ENCODE assay signal across 22 cellular contexts in genomic region chr1:65056866-65057265, GRCh38.
A peak's percentile ranks its signal among the peaks of the same experiment; 100 is the strongest.
DNase-seq lines count a peak whose midpoint lies in the region; ATAC-seq and TF ChIP-seq lines count a peak whose summit lies in the region.
"Had no signal": no experiment of that assay in that cellular context is flagged by ENCODE, and none has a peak within 500 bp of the region (broad histone marks: within the 10 kb centered on the region; RNA-seq: fewer than 3 reads in every experiment).

No MANE protein-coding gene starts in this region.

- H3K27ac Mint-ChIP-seq in activated naive CD8-positive, alpha-beta T cell: peak overlapping the region; percentile 11
- no peak overlapping the region for H3K27ac Mint-ChIP-seq in activated naive CD8-positive, alpha-beta T cell treated with anti-CD3 and anti-CD28 coated beads, Interleukin-2, amount 50 U/mL, for 24 hours
- H3K27ac Mint-ChIP-seq: CD8-positive, alpha-beta T cell had no signal

- no peak for ATAC-seq in activated naive CD8-positive, alpha-beta T cell treated with anti-CD3 and anti-CD28 coated beads, Interleukin-2, amount 50 U/mL, for 24 hours
- ATAC-seq in psoas muscle: peak; percentile 65 to 81 (median 70)
- no peak for ATAC-seq in GM21360 (IDR thresholded peaks at IDR 0.05; ENCODE audit: unreplicated experiment)
- ATAC-seq: CD8-positive, alpha-beta T cell; PC-3 had no signal

- intact Hi-C loops in left ventricle myocardium inferior (cut with micrococcal nuclease) (no loop called here), psoas muscle (cut with DNase I) (no loop called here), dorsolateral prefrontal cortex (cut with DNase I) (no loop called here)

- H3K4me1 ChIP-seq in left ventricle myocardium inferior (peaks cover 68% of the 10 kb centered on the region), psoas muscle (peaks cover 61% of the 10 kb centered on the region)
- H3K4me1 ChIP-seq: BE2C, HAP-1 had no signal

- H3K4me1 Mint-ChIP-seq in activated naive CD8-positive, alpha-beta T cell (ENCODE audit: low read depth): peaks cover 40% of the 10 kb centered on the region
- peaks cover 13% of the 10 kb centered on the region for H3K4me1 Mint-ChIP-seq in activated naive CD8-positive, alpha-beta T cell treated with anti-CD3 and anti-CD28 coated beads, Interleukin-2, amount 50 U/mL, for 24 hours

- no peak overlapping the region for H3K4me3 Mint-ChIP-seq in activated naive CD8-positive, alpha-beta T cell
- H3K4me3 Mint-ChIP-seq in activated naive CD8-positive, alpha-beta T cell treated with anti-CD3 and anti-CD28 coated beads, Interleukin-2, amount 50 U/mL, for 24 hours: no peak overlapping the region
- H3K4me3 Mint-ChIP-seq: CD8-positive, alpha-beta T cell; IgD-negative memory B cell had no signal

- no peaks in the 10 kb centered on the region for H3K27me3 Mint-ChIP-seq in activated naive CD8-positive, alpha-beta T cell
- H3K27me3 Mint-ChIP-seq in activated naive CD8-positive, alpha-beta T cell treated with anti-CD3 and anti-CD28 coated beads, Interleukin-2, amount 50 U/mL, for 24 hours: no peaks in the 10 kb centered on the region
- H3K27me3 Mint-ChIP-seq: IgD-negative memory B cell had no signal

- 49 to 58% (median 51%) methylated on average over 3 of the region's 3 CpGs for WGBS in psoas muscle, 3 donors

- H3K4me3 ChIP-seq in left ventricle myocardium inferior: no peak overlapping the region
- no peak overlapping the region for H3K4me3 ChIP-seq in psoas muscle
- no peak overlapping the region for H3K4me3 ChIP-seq in dorsolateral prefrontal cortex
- H3K4me3 ChIP-seq: GM23248, HAP-1 had no signal

- H3K36me3 ChIP-seq in left ventricle myocardium inferior (peaks cover 41% of the 10 kb centered on the region), psoas muscle (ENCODE audit: insufficient read depth in 1 of 2, low read depth in 1 of 2) (peaks cover 0 to 58% of the 10 kb centered on the region in 2 donors)
- H3K36me3 ChIP-seq: BE2C, HAP-1 had no signal

- peaks cover 13% of the 10 kb centered on the region for H3K36me3 Mint-ChIP-seq in activated naive CD8-positive, alpha-beta T cell
- peaks cover 14% of the 10 kb centered on the region for H3K36me3 Mint-ChIP-seq in activated naive CD8-positive, alpha-beta T cell treated with anti-CD3 and anti-CD28 coated beads, Interleukin-2, amount 50 U/mL, for 24 hours (ENCODE audit: low read depth)

- H3K9me3 ChIP-seq in left ventricle myocardium inferior (replicated peaks) (no peaks in the 10 kb centered on the region), psoas muscle (no peaks in the 10 kb centered on the region)
- H3K9me3 ChIP-seq: BE2C, HAP-1 had no signal

- no peak for DNase-seq in activated naive CD8-positive, alpha-beta T cell treated with anti-CD3 and anti-CD28 coated beads, Interleukin-2, amount 50 U/mL, for 24 hours
- DNase-seq in NCI-H69 (lab: John Stamatoyannopoulos, UW) (peak; percentile 48), left ventricle myocardium inferior (no peak), psoas muscle (no peak), dorsolateral prefrontal cortex (no peak)
- DNase-seq in activated naive CD4-positive, alpha-beta T cell treated with anti-CD3 and anti-CD28 coated beads, Interleukin-2, amount 50 U/mL, for 16 hours: no peak
- DNase-seq: BE2C; Calu3; CD8-positive, alpha-beta T cell; GM23248; MM.1S; NCI-H1092; NCI-H1436 treated with DMSO at 0.1 percent for 48 hours; NCI-H2029; NCI-H2227 treated with DMSO at 0.1 percent for 48 hours; NCI-H510A treated with DMSO at 0.1 percent for 48 hours; PC-3; RPMI8226 had no signal

- no peaks in the 10 kb centered on the region for H3K27me3 ChIP-seq in left ventricle myocardium inferior (ENCODE audit: low read depth)
- no peaks in the 10 kb centered on the region for H3K27me3 ChIP-seq in psoas muscle (ENCODE audit: insufficient read depth in 3 of 3, low read length in 2 of 3)
- H3K27me3 ChIP-seq in dorsolateral prefrontal cortex: no peaks in the 10 kb centered on the region
- H3K27me3 ChIP-seq: BE2C had no signal

- H3K27ac ChIP-seq in left ventricle myocardium inferior (replicated peaks): peak overlapping the region; percentile 42
- H3K27ac ChIP-seq in psoas muscle: peak overlapping the region; percentile 71
- H3K27ac ChIP-seq in dorsolateral prefrontal cortex: peak overlapping the region in 2 of 59 donors; percentile 1
- H3K27ac ChIP-seq: GM23248 had no signal

- TF ChIP-seq CTCF in left ventricle myocardium inferior (IDR thresholded peaks at IDR 0.05; ENCODE audit: borderline replicate concordance) (no peak), psoas muscle (IDR thresholded peaks at IDR 0.05) (no peak), dorsolateral prefrontal cortex (IDR thresholded peaks at IDR 0.05 in 54 of 56, conservative IDR thresholded peaks at IDR 0.05 in 2 of 56; ENCODE audit: low read depth in 1 of 56, partially characterized antibody in 56 of 56) (no peak)

- H3K9me3 Mint-ChIP-seq in activated naive CD8-positive, alpha-beta T cell (ENCODE audit: low read depth): no peaks in the 10 kb centered on the region
- H3K9me3 Mint-ChIP-seq in activated naive CD8-positive, alpha-beta T cell treated with anti-CD3 and anti-CD28 coated beads, Interleukin-2, amount 50 U/mL, for 24 hours: no peaks in the 10 kb centered on the region
- H3K9me3 Mint-ChIP-seq: CD8-positive, alpha-beta T cell; IgD-negative memory B cell had no signal

Comparison
In these comparisons a context has a peak if more than half of its experiments do, and no peak if none do; other contexts are left out.
1. ATAC-seq: peak in psoas muscle (4 of 4); none in activated naive CD8-positive, alpha-beta T cell treated with anti-CD3 and anti-CD28 coated beads, Interleukin-2, amount 50 U/mL, for 24 hours (single experiment) and GM21360 (single experiment).